In the genomic region with DNA sequence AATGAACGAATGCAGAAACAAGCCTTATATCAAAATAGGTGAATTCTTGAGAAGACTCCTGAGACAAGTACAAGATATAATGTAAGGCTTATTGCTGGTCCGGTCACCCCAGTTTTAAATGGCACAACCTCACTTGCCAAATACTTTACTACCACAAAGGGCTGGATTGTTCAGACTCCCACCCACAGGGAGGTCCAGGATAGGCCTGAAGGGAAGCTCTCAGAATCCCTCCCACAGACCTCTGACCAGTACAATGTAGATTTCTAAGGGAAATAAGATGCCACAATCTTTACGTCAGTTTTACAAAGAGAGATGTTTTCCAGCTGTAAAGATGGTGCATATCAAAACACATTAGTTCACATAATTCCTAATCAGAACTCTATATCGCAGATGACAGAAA, we compare ENCODE assay signal across 23 cellular contexts.
"Had no signal": no experiment of that assay in that cellular context is flagged by ENCODE, and none has a peak within 500 bp of the region (broad histone marks: within the 10 kb centered on the region; RNA-seq: fewer than 3 reads in every experiment).

No MANE protein-coding gene starts in this region.

- DNase-seq: activated CD4-positive, alpha-beta T cell treated with anti-CD3 and anti-CD28 coated beads for 1 hour; activated CD8-positive, alpha-beta memory T cell treated with anti-CD3 and anti-CD28 coated beads for 24 hours; activated CD8-positive, alpha-beta memory T cell treated with anti-CD3 and anti-CD28 coated beads, Interleukin-2, amount 50 U/mL, for 48 hours; activated naive CD4-positive, alpha-beta T cell treated with anti-CD3 and anti-CD28 coated beads for 36 hours; activated naive CD8-positive, alpha-beta T cell treated with anti-CD3 and anti-CD28 coated beads, Interleukin-2, amount 10 ng/mL, durations not matched to agents 7 days and 5 days; activated T-cell treated with anti-CD3 and anti-CD28 coated beads, Interleukin-2, amount 50 U/mL, for 4 hours; amygdala; body of pancreas; effector CD8-positive, alpha-beta T cell; glutamatergic neuron; hippocampal formation; kidney glomerular epithelial cell; left ventricle myocardium inferior; mammary epithelial cell; midbrain; retina; stimulated activated CD4-positive, alpha-beta T cell treated with anti-CD3 and anti-CD28 coated beads, Interleukin-12 subunit alpha, Interleukin-12 subunit beta, amount 100 ng/mL, for 4 hours; stimulated activated CD4-positive, alpha-beta T cell treated with anti-CD3 and anti-CD28 coated beads, Interleukin-4, amount 100 ng/mL, for 4 hours; stimulated activated naive CD8-positive, alpha-beta T cell treated with anti-CD3 and anti-CD28 coated beads, Interleukin-15, Interleukin-2, amounts not matched to agents 100 U/mL and 50 U/mL, for 24 hours; T-cell; upper lobe of right lung; WERI-Rb-1 had no signal

- H3K9me3 ChIP-seq: body of pancreas, upper lobe of right lung had no signal

- H3K36me3 ChIP-seq: cardiac muscle cell, left ventricle myocardium inferior, upper lobe of right lung, WERI-Rb-1 had no signal

- H3K4me1 ChIP-seq: body of pancreas, left ventricle myocardium inferior, upper lobe of right lung had no signal

- H3K27me3 ChIP-seq: body of pancreas, cardiac muscle cell, upper lobe of right lung had no signal

- H3K4me3 ChIP-seq: body of pancreas, cardiac muscle cell, left ventricle myocardium inferior, upper lobe of right lung had no signal

- H3K27ac ChIP-seq: body of pancreas, cardiac muscle cell, left ventricle myocardium inferior, upper lobe of right lung, WERI-Rb-1 had no signal
